In genomic region chr9:99211746-99212145, GRCh38 we compare ENCODE assay signal across 19 cellular contexts. TPM values are rescaled to one million over a fixed set of nuclear protein-coding genes. Genes with fewer than 3 reads are reported as not detected.
DNase-seq lines count a peak whose midpoint lies in the region; ATAC-seq, FAIRE-seq and TF ChIP-seq lines count a peak whose summit lies in the region.
"Had no signal": no experiment of that assay in that cellular context is flagged by ENCODE, and none has a peak within 500 bp of the region (broad histone marks: within the 10 kb centered on the region; RNA-seq: fewer than 3 reads in every experiment).

No MANE protein-coding gene starts in this region.

- intact Hi-C loops in activated CD8-positive, alpha-beta T cell treated with anti-CD3 and anti-CD28 coated beads for 36 hours (cut with micrococcal nuclease): no loop called here

- no peaks in the 10 kb centered on the region for H3K27me3 ChIP-seq in DND-41 (ENCODE audit: insufficient read depth, low read length, poor library complexity)

- POLR2A ChIA-PET in activated CD8-positive, alpha-beta T cell treated with anti-CD3 and anti-CD28 coated beads for 36 hours (lab: Charles Lee): interaction anchor here (0.6 kb wide), 1 partner anchor 14 kb away, joined by 3 read pairs; no protein-coding TSS in a partner anchor

- H3K27ac ChIP-seq in DND-41 (ENCODE audit: low read length): no peak overlapping the region

- DNase-seq in DND-41 (no peak), GM12892 (ENCODE audit: insufficient read length) (no peak), iPS-NIHi7 (ENCODE audit: extremely low spot score) (peak; percentile 25), NCI-H69 (lab: John Stamatoyannopoulos, UW) (no peak), SHP77 treated with DMSO at 0.1 percent for 48 hours (lab: John Stamatoyannopoulos, UW) (no peak)
- no peak for DNase-seq in activated CD8-positive, alpha-beta T cell treated with anti-CD3 and anti-CD28 coated beads for 36 hours
- DNase-seq in stimulated activated CD4-positive, alpha-beta T cell treated with anti-CD3 and anti-CD28 coated beads, Interleukin-4, amount 100 ng/mL, for 1 hour: no peak
- DNase-seq: activated CD4-positive, alpha-beta T cell treated with anti-CD3 and anti-CD28 coated beads, Interleukin-2, amount 10 ng/mL, durations not matched to agents 24 days and 14 days; cortex of kidney; IMR-90; occipital lobe; OCI-M1; Right ventricle myocardium superior; stimulated activated CD4-positive, alpha-beta T cell treated with anti-CD3 and anti-CD28 coated beads, Interleukin-12 subunit alpha, Interleukin-12 subunit beta, amount 100 ng/mL, for 4 hours; stimulated activated CD8-positive, alpha-beta memory T cell treated with anti-CD3 and anti-CD28 coated beads, Interleukin-4, amount 100 ng/mL, for 48 hours; SW 1271 had no signal

- peaks cover 3% of the 10 kb centered on the region; the same call in 1 of the 2 replicates for H4K20me1 ChIP-seq in DND-41 (ENCODE audit: insufficient read depth, low read length)

- CTCF ChIA-PET in activated CD8-positive, alpha-beta T cell treated with anti-CD3 and anti-CD28 coated beads for 36 hours (lab: Charles Lee): interaction anchor here (1.6 to 2.5 kb wide), 2 partner anchors 16 to 20 kb away, joined by 3 to 12 read pairs; no protein-coding TSS in a partner anchor

- no peak for TF ChIP-seq CTCF in DND-41 (IDR thresholded peaks at IDR 0.05; ENCODE audit: borderline replicate concordance, extremely low read depth, low read length, poor library complexity, severe bottlenecking)
- no peak for TF ChIP-seq CTCF in activated CD8-positive, alpha-beta T cell treated with anti-CD3 and anti-CD28 coated beads for 36 hours (IDR thresholded peaks at IDR 0.05)

- no peaks in the 10 kb centered on the region; the same call in 1 of the 2 replicates for H3K79me2 ChIP-seq in DND-41 (ENCODE audit: insufficient read depth, low read length)

- H3K4me1 Mint-ChIP-seq in activated CD8-positive, alpha-beta T cell treated with anti-CD3 and anti-CD28 coated beads for 36 hours (ENCODE audit: low read depth): peaks cover under 1% of the 10 kb centered on the region

- H3K4me3 Mint-ChIP-seq in activated CD8-positive, alpha-beta T cell treated with anti-CD3 and anti-CD28 coated beads for 36 hours: no peak overlapping the region
- H3K4me3 Mint-ChIP-seq: activated CD4-positive, alpha-beta T cell treated with anti-CD3 and anti-CD28 coated beads, Interleukin-2, amount 10 ng/mL, durations not matched to agents 24 days and 14 days; brain had no signal

- peaks cover 11% of the 10 kb centered on the region for H3K9me3 Mint-ChIP-seq in activated CD8-positive, alpha-beta T cell treated with anti-CD3 and anti-CD28 coated beads for 36 hours

- H2AFZ ChIP-seq in DND-41 (ENCODE audit: low read depth, low read length): no peak overlapping the region

- peaks cover 16% of the 10 kb centered on the region for H3K36me3 Mint-ChIP-seq in activated CD8-positive, alpha-beta T cell treated with anti-CD3 and anti-CD28 coated beads for 36 hours (ENCODE audit: low read depth)

- H3K4me1 ChIP-seq in DND-41 (ENCODE audit: insufficient read depth, low read length): no peaks in the 10 kb centered on the region

- no peak overlapping the region for H3K4me3 ChIP-seq in DND-41 (ENCODE audit: low read depth in 1 of 2, low read length in 2 of 2)

- H3K27me3 Mint-ChIP-seq in activated CD8-positive, alpha-beta T cell treated with anti-CD3 and anti-CD28 coated beads for 36 hours: peaks cover 3% of the 10 kb centered on the region
- H3K27me3 Mint-ChIP-seq: brain had no signal

- H3K36me3 ChIP-seq in DND-41 (ENCODE audit: insufficient read depth, low read length): no peaks in the 10 kb centered on the region

- no peak overlapping the region for H3K27ac Mint-ChIP-seq in activated CD8-positive, alpha-beta T cell treated with anti-CD3 and anti-CD28 coated beads for 36 hours
- H3K27ac Mint-ChIP-seq: activated CD4-positive, alpha-beta T cell treated with anti-CD3 and anti-CD28 coated beads, Interleukin-2, amount 10 ng/mL, durations not matched to agents 24 days and 14 days; brain had no signal

- ATAC-seq in DND-41 (ENCODE audit: insufficient read depth, low read depth): 0 out of 3 replicates have a peak, but pooled peaks have one; percentile 31
- peak; percentile 39 for ATAC-seq in activated CD8-positive, alpha-beta T cell treated with anti-CD3 and anti-CD28 coated beads for 36 hours
- ATAC-seq in GM19455 (IDR thresholded peaks at IDR 0.05; ENCODE audit: unreplicated experiment): no peak

- no peak for TF ChIP-seq POLR2A in GM12892 (IDR thresholded peaks at IDR 0.05; ENCODE audit: low read depth, low read length)

- no peak overlapping the region for H3K9ac ChIP-seq in DND-41 (ENCODE audit: low read depth, low read length)

- no peak overlapping the region for H3K4me2 ChIP-seq in DND-41 (ENCODE audit: insufficient read depth, low read length)

- peaks cover 2% of the 10 kb centered on the region for H3K9me3 ChIP-seq in DND-41 (ENCODE audit: insufficient read depth, low read length, severe bottlenecking)

- peak; percentile 5 for FAIRE-seq in GM12892 (lab: Jason Lieb, UNC)
- FAIRE-seq: islet of Langerhans had no signal

RNA-seq across cellular contexts. Expression of gene ALG2, which starts 10.0 kb away (rescaled TPM):
- polyA plus RNA-seq in GM12892 (2012; ENCODE audit: missing spikeins): 25.3 TPM
- total RNA-seq in activated CD8-positive, alpha-beta T cell treated with anti-CD3 and anti-CD28 coated beads for 36 hours: 10 to 100 TPM; 24.1 to 27.0 TPM

RNA-seq across cellular contexts. Expression of gene SEC61B, which starts 10.3 kb away (rescaled TPM):
- 245 TPM for polyA plus RNA-seq in GM12892 (2012; ENCODE audit: missing spikeins)
- total RNA-seq in activated CD8-positive, alpha-beta T cell treated with anti-CD3 and anti-CD28 coated beads for 36 hours: 100 to 1,000 TPM; 140 to 149 TPM
